8 cellular contexts compared by ENCODE assay signal in genomic region chr7:112206238-112207105, GRCh38. TPM values are rescaled to one million over a fixed set of nuclear protein-coding genes. Genes with fewer than 3 reads are reported as not detected.
DNase-seq lines count a peak whose midpoint lies in the region; ATAC-seq and TF ChIP-seq lines count a peak whose summit lies in the region.

Gene DOCK4 (minus strand): TSS chr7:112206399. CDS start chr7:112206138, 261 bp downstream.
Gene ZNF277 (plus strand): TSS chr7:112206695. CDS start chr7:112206717, 22 bp downstream.

- no peaks in the 10 kb centered on the region for H3K4me1 ChIP-seq in prostate gland (replicated peaks)

- peaks cover 36% of the 10 kb centered on the region for H3K4me1 Mint-ChIP-seq in T-helper 17 cell

- H3K27ac ChIP-seq in prostate gland = peak within 1 kb of the TSS; percentile 82 to 83

- H3K36me3 ChIP-seq in prostate gland = no peaks in the 10 kb centered on the region

- H3K4me3 Mint-ChIP-seq in T-helper 17 cell = peak within 1 kb of the TSS; percentile 96

- DNase-seq in NCI-H1694 treated with DMSO at 0.1 percent for 48 hours (lab: John Stamatoyannopoulos, UW) = peak; percentile 96
- peak; percentile 97 to 99 (median 99) for DNase-seq in T-helper 17 cell
- peak; percentile 94 to 100 (median 99) for DNase-seq in anterior cingulate cortex (lab: John Stamatoyannopoulos, UW)
- DNase-seq in left ventricle myocardium superior = peak; percentile 99
- peak; percentile 99 for DNase-seq in prostate gland (ENCODE audit: low spot score)
- peak; percentile 100 for DNase-seq in ureter (ENCODE audit: low spot score)

- 0% methylated on average over 33 of the region's 73 CpGs for WGBS in prostate gland

- ATAC-seq in GM18499 (IDR thresholded peaks at IDR 0.05; ENCODE audit: insufficient read depth, unreplicated experiment) (peak; percentile 93), HG02938 (IDR thresholded peaks at IDR 0.05; ENCODE audit: unreplicated experiment) (peak; percentile 96), T-helper 17 cell (peak; percentile 88), left ventricle myocardium superior (peak; percentile 96)

- TF ChIP-seq CTCF in prostate gland (IDR thresholded peaks at IDR 0.05) = peak in 1 of 4 experiments; percentile 10

- H3K4me3 ChIP-seq in prostate gland = peak within 1 kb of the TSS; percentile 81 to 90

- H3K36me3 Mint-ChIP-seq in T-helper 17 cell (ENCODE audit: low read depth) = peaks cover 6% of the 10 kb centered on the region

- H3K9me3 ChIP-seq in T-helper 17 cell (ENCODE audit: control insufficient read depth, low read length, poor library complexity, severe bottlenecking) (no peaks in the 10 kb centered on the region), prostate gland (no peaks in the 10 kb centered on the region)

- H3K27ac Mint-ChIP-seq in T-helper 17 cell = peak within 1 kb of the TSS; percentile 96

- intact Hi-C loops in left ventricle myocardium superior (cut with micrococcal nuclease) (no loop called here), prostate gland (cut with DNase I) (loop anchor here (5.0 to 10.0 kb wide), 6 partner anchors 58 to 452 kb away; partner anchors contain the start of gene IFRD1)

- peak; percentile 94 for TF ChIP-seq POLR2A in prostate gland (IDR thresholded peaks at IDR 0.05)

- peaks cover 29% of the 10 kb centered on the region for H3K27me3 Mint-ChIP-seq in T-helper 17 cell

- no peaks in the 10 kb centered on the region for H3K27me3 ChIP-seq in prostate gland (replicated peaks; ENCODE audit: insufficient read depth)

RNA-seq across cellular contexts. Expression of gene DOCK4, which starts in this region (rescaled TPM):
- under 1 TPM; 0.18 to 0.57 TPM for total RNA-seq in T-helper 17 cell
- total RNA-seq in left ventricle myocardium superior = 13.9 TPM
- total RNA-seq in prostate gland = 10 to 100 TPM; 21.8 to 37.4 TPM
- total RNA-seq in ureter = 37.9 TPM

RNA-seq across cellular contexts. Expression of gene ZNF277, which starts in this region (rescaled TPM):
- total RNA-seq in T-helper 17 cell (10 to 100 TPM; 25.7 to 28.8 TPM), left ventricle myocardium superior (17.0 TPM), prostate gland (10 to 100 TPM; 23.0 to 33.1 TPM), ureter (20.6 TPM)

Comparison
In these comparisons a context has a peak if more than half of its experiments do, and no peak if none do; other contexts are left out.
1. Peak in every context shown above with its lines: DNase-seq, ATAC-seq, H3K4me3 ChIP-seq and H3K27ac ChIP-seq.